In the genomic region with DNA sequence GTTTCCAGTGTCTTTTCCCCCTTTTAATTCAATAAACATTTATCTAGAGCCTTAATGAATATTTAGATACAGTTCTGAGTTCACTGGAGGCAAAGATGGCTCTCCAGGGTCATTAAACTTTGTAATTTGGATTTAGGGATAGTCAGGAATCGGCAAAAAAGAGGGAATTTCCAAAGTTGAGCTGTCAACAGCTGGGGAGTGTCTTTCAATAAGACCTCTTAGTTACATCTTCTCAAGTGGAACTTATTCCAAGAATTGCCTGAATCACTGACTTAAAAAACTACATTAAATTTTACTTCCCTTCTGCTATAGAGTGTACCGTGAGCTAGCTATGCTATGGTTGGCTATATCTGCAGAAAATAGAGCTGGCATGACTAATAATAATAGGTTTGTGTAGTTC, we compare ENCODE assay signal across 8 cellular contexts. TPM values are rescaled to one million over a fixed set of nuclear protein-coding genes. Genes with fewer than 3 reads are reported as not detected.
DNase-seq lines count a peak whose midpoint lies in the region; ATAC-seq and TF ChIP-seq lines count a peak whose summit lies in the region.

No MANE protein-coding gene starts in this region.

- H3K9ac ChIP-seq in iPS-18a (ENCODE audit: low read length), result peak overlapping the region; percentile 69

- peak overlapping the region; percentile 95 for H3K4me3 ChIP-seq in iPS-18a (ENCODE audit: low read length)
- H3K4me3 ChIP-seq in stomach, result peak overlapping the region; percentile 90 to 96 (median 94)

- TF ChIP-seq CTCF in stomach (IDR thresholded peaks at IDR 0.05) (no peak), GM20000 (IDR thresholded peaks at IDR 0.05; ENCODE audit: extremely low read depth, missing control alignments) (no peak)

- CTCF ChIA-PET in activated CD4-positive, alpha-beta memory T cell treated with anti-CD3 and anti-CD28 coated beads, Interleukin-2, amount 10 ng/mL, durations not matched to agents 7 days and 5 days (lab: Charles Lee), result interaction anchor here (0.9 to 1.5 kb wide), 5 partner anchors 8 to 140 kb away, joined by 3 to 4 read pairs (median 4); no protein-coding TSS in a partner anchor

- H3K27ac ChIP-seq in iPS-18a (ENCODE audit: low read length), result no peak overlapping the region
- H3K27ac ChIP-seq in stomach, result peak overlapping the region; percentile 85 to 95 (median 95)

- H3K9me3 ChIP-seq in iPS-18a (ENCODE audit: control insufficient read depth, low read depth, low read length) (no peaks in the 10 kb centered on the region), stomach (no peaks in the 10 kb centered on the region)

- TF ChIP-seq EP300 in stomach (IDR thresholded peaks at IDR 0.05), result no peak

- H3K4me1 ChIP-seq in iPS-18a (ENCODE audit: control insufficient read depth, low read depth, low read length) (peaks cover 8% of the 10 kb centered on the region), stomach (peaks cover 11 to 69% (median 39%) of the 10 kb centered on the region in 4 donors)

- H3K36me3 Mint-ChIP-seq in activated CD4-positive, alpha-beta memory T cell treated with anti-CD3 and anti-CD28 coated beads, Interleukin-2, amount 10 ng/mL, durations not matched to agents 7 days and 5 days (ENCODE audit: low read depth), result no peaks in the 10 kb centered on the region

- H3K27me3 ChIP-seq in iPS-18a (ENCODE audit: control insufficient read depth, insufficient read depth, low read length) (peaks cover 36% of the 10 kb centered on the region), stomach (no peaks in the 10 kb centered on the region)

- H3K9me3 Mint-ChIP-seq in activated CD4-positive, alpha-beta memory T cell treated with anti-CD3 and anti-CD28 coated beads, Interleukin-2, amount 10 ng/mL, durations not matched to agents 7 days and 5 days, result no peaks in the 10 kb centered on the region

- TF ChIP-seq POLR2A in stomach (IDR thresholded peaks at IDR 0.05), result no peak

- H3K36me3 ChIP-seq in iPS-18a (ENCODE audit: control insufficient read depth, low read depth, low read length) (no peaks in the 10 kb centered on the region), stomach (no peaks in the 10 kb centered on the region)

- POLR2A ChIA-PET in activated CD4-positive, alpha-beta memory T cell treated with anti-CD3 and anti-CD28 coated beads, Interleukin-2, amount 10 ng/mL, durations not matched to agents 7 days and 5 days (lab: Charles Lee), result interaction anchor here (1.2 to 1.3 kb wide), 2 partner anchors 22 to 112 kb away, joined by 3 read pairs; no protein-coding TSS in a partner anchor

- intact Hi-C loops in stomach (cut with DNase I; ENCODE audit: low total_unique reads), result loop anchor here (10.0 kb wide), 1 partner anchor 50 kb away; no protein-coding TSS in a partner anchor

- WGBS in stomach, 5 donors, result 6 to 18% (median 10%) methylated on average over 2 of the region's 2 CpGs

- H3K4me1 Mint-ChIP-seq in activated CD4-positive, alpha-beta memory T cell treated with anti-CD3 and anti-CD28 coated beads, Interleukin-2, amount 10 ng/mL, durations not matched to agents 7 days and 5 days, result peaks cover 45% of the 10 kb centered on the region

- peak; percentile 8 for DNase-seq in NOMO-1 treated with DMSO at 0.1 percent for 48 hours (lab: John Stamatoyannopoulos, UW; ENCODE audit: unreplicated experiment)
- DNase-seq in NOMO-1 treated with dmso at 0.1 percent for 144 hours (lab: John Stamatoyannopoulos, UW; ENCODE audit: unreplicated experiment), result no peak
- no peak for DNase-seq in activated CD4-positive, alpha-beta memory T cell treated with anti-CD3 and anti-CD28 coated beads, Interleukin-2, amount 10 ng/mL, durations not matched to agents 7 days and 5 days
- no peak for DNase-seq in stomach
- no peak for DNase-seq in GM20000 (ENCODE audit: low spot score)
- DNase-seq in NCI-H2196 treated with DMSO at 0.1 percent for 48 hours (lab: John Stamatoyannopoulos, UW; ENCODE audit: unreplicated experiment), result no peak

- H3K4me3 Mint-ChIP-seq in activated CD4-positive, alpha-beta memory T cell treated with anti-CD3 and anti-CD28 coated beads, Interleukin-2, amount 10 ng/mL, durations not matched to agents 7 days and 5 days, result peak overlapping the region; percentile 92

- H3K27ac Mint-ChIP-seq in activated CD4-positive, alpha-beta memory T cell treated with anti-CD3 and anti-CD28 coated beads, Interleukin-2, amount 10 ng/mL, durations not matched to agents 7 days and 5 days, result no peak overlapping the region

- no peak for ATAC-seq in HG03342 (IDR thresholded peaks at IDR 0.05; ENCODE audit: unreplicated experiment)

- H3K27me3 Mint-ChIP-seq in activated CD4-positive, alpha-beta memory T cell treated with anti-CD3 and anti-CD28 coated beads, Interleukin-2, amount 10 ng/mL, durations not matched to agents 7 days and 5 days, result no peaks in the 10 kb centered on the region

RNA-seq across cellular contexts. Expression of a gene that starts 2.0 kb away (rescaled TPM):
- total RNA-seq in activated CD4-positive, alpha-beta memory T cell treated with anti-CD3 and anti-CD28 coated beads, Interleukin-2, amount 10 ng/mL, durations not matched to agents 7 days and 5 days, result 10 to 100 TPM; 17.1 TPM
- total RNA-seq in stomach, result 10 to 100 TPM; 14.2 to 70.6 (median 50.9) TPM
- polyA plus RNA-seq in stomach, result 1 to 10 TPM; 5.4 to 8.4 (median 7.5) TPM
